In genomic region chr10:86368987-86369386, GRCh38 we compare ENCODE assay signal across 1 cellular context.
TF ChIP-seq lines count a peak whose summit lies in the region.

No MANE protein-coding gene starts in this region.

TF ChIP-seq in HepG2, 621 proteins besides CTCF, POLR2A, EP300 and RAD21:
- no peak for TF ChIP-seq NCOA1 (CRISPR knock-in tag; IDR thresholded peaks at IDR 0.05)
- TF ChIP-seq RXRA (CRISPR knock-in tag; IDR thresholded peaks at IDR 0.05), result no peak
- no peak for TF ChIP-seq ZNF318 (CRISPR knock-in tag; IDR thresholded peaks at IDR 0.05)
- TF ChIP-seq TEAD2 (CRISPR knock-in tag; IDR thresholded peaks at IDR 0.05), result no peak
- TF ChIP-seq, protein P1, sequence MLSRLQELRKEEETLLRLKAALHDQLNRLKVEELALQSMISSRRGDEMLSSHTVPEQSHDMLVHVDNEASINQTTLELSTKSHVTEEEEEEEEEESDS (CRISPR knock-in tag; IDR thresholded peaks at IDR 0.05; ENCODE audit: borderline replicate concordance), result no peak
- TF ChIP-seq, protein P2, sequence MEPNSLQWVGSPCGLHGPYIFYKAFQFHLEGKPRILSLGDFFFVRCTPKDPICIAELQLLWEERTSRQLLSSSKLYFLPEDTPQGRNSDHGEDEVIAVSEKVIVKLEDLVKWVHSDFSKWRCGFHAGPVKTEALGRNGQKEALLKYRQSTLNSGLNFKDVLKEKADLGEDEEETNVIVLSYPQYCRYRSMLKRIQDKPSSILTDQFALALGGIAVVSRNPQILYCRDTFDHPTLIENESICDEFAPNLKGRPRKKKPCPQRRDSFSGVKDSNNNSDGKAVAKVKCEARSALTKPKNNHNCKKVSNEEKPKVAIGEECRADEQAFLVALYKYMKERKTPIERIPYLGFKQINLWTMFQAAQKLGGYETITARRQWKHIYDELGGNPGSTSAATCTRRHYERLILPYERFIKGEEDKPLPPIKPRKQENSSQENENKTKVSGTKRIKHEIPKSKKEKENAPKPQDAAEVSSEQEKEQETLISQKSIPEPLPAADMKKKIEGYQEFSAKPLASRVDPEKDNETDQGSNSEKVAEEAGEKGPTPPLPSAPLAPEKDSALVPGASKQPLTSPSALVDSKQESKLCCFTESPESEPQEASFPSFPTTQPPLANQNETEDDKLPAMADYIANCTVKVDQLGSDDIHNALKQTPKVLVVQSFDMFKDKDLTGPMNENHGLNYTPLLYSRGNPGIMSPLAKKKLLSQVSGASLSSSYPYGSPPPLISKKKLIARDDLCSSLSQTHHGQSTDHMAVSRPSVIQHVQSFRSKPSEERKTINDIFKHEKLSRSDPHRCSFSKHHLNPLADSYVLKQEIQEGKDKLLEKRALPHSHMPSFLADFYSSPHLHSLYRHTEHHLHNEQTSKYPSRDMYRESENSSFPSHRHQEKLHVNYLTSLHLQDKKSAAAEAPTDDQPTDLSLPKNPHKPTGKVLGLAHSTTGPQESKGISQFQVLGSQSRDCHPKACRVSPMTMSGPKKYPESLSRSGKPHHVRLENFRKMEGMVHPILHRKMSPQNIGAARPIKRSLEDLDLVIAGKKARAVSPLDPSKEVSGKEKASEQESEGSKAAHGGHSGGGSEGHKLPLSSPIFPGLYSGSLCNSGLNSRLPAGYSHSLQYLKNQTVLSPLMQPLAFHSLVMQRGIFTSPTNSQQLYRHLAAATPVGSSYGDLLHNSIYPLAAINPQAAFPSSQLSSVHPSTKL (CRISPR knock-in tag; IDR thresholded peaks at IDR 0.05), result no peak
- TF ChIP-seq HOXD1 (CRISPR knock-in tag; IDR thresholded peaks at IDR 0.05), result no peak
- TF ChIP-seq, protein P3, sequence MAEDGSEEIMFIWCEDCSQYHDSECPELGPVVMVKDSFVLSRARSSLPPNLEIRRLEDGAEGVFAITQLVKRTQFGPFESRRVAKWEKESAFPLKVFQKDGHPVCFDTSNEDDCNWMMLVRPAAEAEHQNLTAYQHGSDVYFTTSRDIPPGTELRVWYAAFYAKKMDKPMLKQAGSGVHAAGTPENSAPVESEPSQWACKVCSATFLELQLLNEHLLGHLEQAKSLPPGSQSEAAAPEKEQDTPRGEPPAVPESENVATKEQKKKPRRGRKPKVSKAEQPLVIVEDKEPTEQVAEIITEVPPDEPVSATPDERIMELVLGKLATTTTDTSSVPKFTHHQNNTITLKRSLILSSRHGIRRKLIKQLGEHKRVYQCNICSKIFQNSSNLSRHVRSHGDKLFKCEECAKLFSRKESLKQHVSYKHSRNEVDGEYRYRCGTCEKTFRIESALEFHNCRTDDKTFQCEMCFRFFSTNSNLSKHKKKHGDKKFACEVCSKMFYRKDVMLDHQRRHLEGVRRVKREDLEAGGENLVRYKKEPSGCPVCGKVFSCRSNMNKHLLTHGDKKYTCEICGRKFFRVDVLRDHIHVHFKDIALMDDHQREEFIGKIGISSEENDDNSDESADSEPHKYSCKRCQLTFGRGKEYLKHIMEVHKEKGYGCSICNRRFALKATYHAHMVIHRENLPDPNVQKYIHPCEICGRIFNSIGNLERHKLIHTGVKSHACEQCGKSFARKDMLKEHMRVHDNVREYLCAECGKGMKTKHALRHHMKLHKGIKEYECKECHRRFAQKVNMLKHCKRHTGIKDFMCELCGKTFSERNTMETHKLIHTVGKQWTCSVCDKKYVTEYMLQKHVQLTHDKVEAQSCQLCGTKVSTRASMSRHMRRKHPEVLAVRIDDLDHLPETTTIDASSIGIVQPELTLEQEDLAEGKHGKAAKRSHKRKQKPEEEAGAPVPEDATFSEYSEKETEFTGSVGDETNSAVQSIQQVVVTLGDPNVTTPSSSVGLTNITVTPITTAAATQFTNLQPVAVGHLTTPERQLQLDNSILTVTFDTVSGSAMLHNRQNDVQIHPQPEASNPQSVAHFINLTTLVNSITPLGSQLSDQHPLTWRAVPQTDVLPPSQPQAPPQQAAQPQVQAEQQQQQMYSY (CRISPR knock-in tag; IDR thresholded peaks at IDR 0.05), result no peak
- TF ChIP-seq, protein P4, sequence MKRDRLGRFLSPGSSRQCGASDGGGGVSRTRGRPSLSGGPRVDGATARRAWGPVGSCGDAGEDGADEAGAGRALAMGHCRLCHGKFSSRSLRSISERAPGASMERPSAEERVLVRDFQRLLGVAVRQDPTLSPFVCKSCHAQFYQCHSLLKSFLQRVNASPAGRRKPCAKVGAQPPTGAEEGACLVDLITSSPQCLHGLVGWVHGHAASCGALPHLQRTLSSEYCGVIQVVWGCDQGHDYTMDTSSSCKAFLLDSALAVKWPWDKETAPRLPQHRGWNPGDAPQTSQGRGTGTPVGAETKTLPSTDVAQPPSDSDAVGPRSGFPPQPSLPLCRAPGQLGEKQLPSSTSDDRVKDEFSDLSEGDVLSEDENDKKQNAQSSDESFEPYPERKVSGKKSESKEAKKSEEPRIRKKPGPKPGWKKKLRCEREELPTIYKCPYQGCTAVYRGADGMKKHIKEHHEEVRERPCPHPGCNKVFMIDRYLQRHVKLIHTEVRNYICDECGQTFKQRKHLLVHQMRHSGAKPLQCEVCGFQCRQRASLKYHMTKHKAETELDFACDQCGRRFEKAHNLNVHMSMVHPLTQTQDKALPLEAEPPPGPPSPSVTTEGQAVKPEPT (CRISPR knock-in tag; IDR thresholded peaks at IDR 0.05; ENCODE audit: low read depth), result no peak
- no peak for TF ChIP-seq ARNTL (CRISPR knock-in tag; IDR thresholded peaks at IDR 0.05)
- TF ChIP-seq AHR (CRISPR knock-in tag; IDR thresholded peaks at IDR 0.05), result no peak
- TF ChIP-seq ZSCAN30 (CRISPR knock-in tag; IDR thresholded peaks at IDR 0.05), result no peak
- TF ChIP-seq, protein P5, sequence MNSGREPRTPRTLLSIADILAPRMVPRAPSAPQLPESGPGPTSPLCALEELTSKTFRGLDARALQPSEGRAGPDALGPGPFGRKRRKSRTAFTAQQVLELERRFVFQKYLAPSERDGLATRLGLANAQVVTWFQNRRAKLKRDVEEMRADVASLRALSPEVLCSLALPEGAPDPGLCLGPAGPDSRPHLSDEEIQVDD (CRISPR knock-in tag; IDR thresholded peaks at IDR 0.05; ENCODE audit: borderline replicate concordance), result no peak
- TF ChIP-seq ZNF83 (CRISPR knock-in tag; IDR thresholded peaks at IDR 0.05; ENCODE audit: borderline replicate concordance), result no peak
- TF ChIP-seq MTF1 (CRISPR knock-in tag; IDR thresholded peaks at IDR 0.05), result no peak
- no peak for TF ChIP-seq CENPBD1 (CRISPR knock-in tag; IDR thresholded peaks at IDR 0.05; ENCODE audit: borderline replicate concordance, low read depth)
- TF ChIP-seq BHLHE40 (IDR thresholded peaks at IDR 0.05; ENCODE audit: low read length), result no peak
- TF ChIP-seq IRX3 (CRISPR knock-in tag; IDR thresholded peaks at IDR 0.05; ENCODE audit: borderline replicate concordance, low read depth), result no peak
- no peak for TF ChIP-seq ZFAT (CRISPR knock-in tag; conservative IDR thresholded peaks at IDR 0.05)
